Comparison of ENCODE assay signal across 27 cellular contexts in the genomic region with DNA sequence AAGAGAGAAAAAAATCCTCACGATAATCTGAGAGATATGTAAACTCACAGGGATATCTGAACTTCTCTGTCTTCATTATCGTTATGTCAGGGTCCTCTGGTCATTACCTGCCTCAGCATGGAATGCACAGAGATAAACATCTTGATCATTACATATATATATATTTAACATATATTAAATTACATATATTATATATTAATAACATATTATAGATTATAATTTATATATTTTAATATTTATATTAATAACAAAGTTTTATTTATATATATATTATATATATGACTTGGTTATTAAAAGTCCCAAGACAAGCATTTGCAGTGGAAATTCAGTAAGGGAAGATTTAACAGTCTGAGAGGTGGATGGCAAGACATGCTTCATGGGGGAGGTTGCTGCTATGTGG.
"Had no signal": no experiment of that assay in that cellular context is flagged by ENCODE, and none has a peak within 500 bp of the region (broad histone marks: within the 10 kb centered on the region; RNA-seq: fewer than 3 reads in every experiment).

No MANE protein-coding gene starts in this region.

- H3K4me1 Mint-ChIP-seq: stimulated activated effector memory CD8-positive, alpha-beta T cell treated with anti-CD3 and anti-CD28 coated beads, Interleukin-12 subunit alpha, Interleukin-12 subunit beta, amount 100 ng/mL, for 72 hours; stimulated activated memory B cell treated with anti-CD40 and anti-IgM and Interleukin-4, amounts not matched to agents 10 μg/mL and 1 μg/mL and 100 μg/mL, for 72 hours; stimulated activated naive B cell treated with anti-CD40 and anti-IgM and Interleukin-4, amounts not matched to agents 10 μg/mL and 1 μg/mL and 100 μg/mL, for 72 hours; stimulated activated naive CD8-positive, alpha-beta T cell treated with anti-CD3 and anti-CD28 coated beads, Interleukin-15, amount 100 ng/mL, for 72 hours had no signal

- H3K36me3 ChIP-seq: stomach, suprapubic skin, thoracic aorta, thyroid gland, tibial artery, tibial nerve, transverse colon, upper lobe of left lung, upper lobe of right lung, uterus, vagina had no signal

- H3K4me1 ChIP-seq: stomach, suprapubic skin, thyroid gland, tibial artery, tibial nerve, transverse colon, upper lobe of left lung, upper lobe of right lung, uterus, vagina had no signal

- DNase-seq: stimulated activated CD4-positive, alpha-beta T cell treated with anti-CD3 and anti-CD28 coated beads, Interleukin-2, amount 100 ng/mL, for 48 hours; stimulated activated CD4-positive, alpha-beta T cell treated with anti-CD3 and anti-CD28 coated beads, Interleukin-4, amount 100 ng/mL, for 1 hour; stimulated activated CD4-positive, alpha-beta T cell treated with anti-CD3 and anti-CD28 coated beads, Interleukin-4, amount 100 ng/mL, for 24 hours; stimulated activated CD4-positive, alpha-beta T cell treated with anti-CD3 and anti-CD28 coated beads, Interleukin-4, amount 100 ng/mL, for 4 hours; stimulated activated CD8-positive, alpha-beta memory T cell treated with anti-CD3 and anti-CD28 coated beads, Interleukin-4, amount 100 ng/mL, for 48 hours; stimulated activated naive B cell treated with anti-CD40 and anti-IgM and Interleukin-4, amounts not matched to agents 10 μg/mL and 1 μg/mL and 100 μg/mL, for 72 hours; stimulated activated naive CD4-positive, alpha-beta T cell; stimulated activated naive CD4-positive, alpha-beta T cell treated with Interleukin-2 at 50 U/mL for 16 hours; stimulated activated naive CD8-positive, alpha-beta T cell treated with anti-CD3 and anti-CD28 coated beads, Interleukin-15, amount 100 ng/mL, for 72 hours; stimulated activated naive CD8-positive, alpha-beta T cell treated with anti-CD3 and anti-CD28 coated beads, Interleukin-15, Interleukin-2, amounts not matched to agents 100 U/mL and 50 U/mL, for 24 hours; stomach; substantia nigra; thyroid gland; tibial artery; transverse colon; upper lobe of left lung; upper lobe of right lung; uterus had no signal

- ATAC-seq: stimulated activated effector memory CD8-positive, alpha-beta T cell treated with anti-CD3 and anti-CD28 coated beads, Interleukin-12 subunit alpha, Interleukin-12 subunit beta, amount 100 ng/mL, for 72 hours; stimulated activated memory B cell treated with anti-CD40 and anti-IgM and Interleukin-4, amounts not matched to agents 10 μg/mL and 1 μg/mL and 100 μg/mL, for 72 hours; stimulated activated naive B cell treated with anti-CD40 and anti-IgM and Interleukin-4, amounts not matched to agents 10 μg/mL and 1 μg/mL and 100 μg/mL, for 72 hours; stimulated activated naive CD8-positive, alpha-beta T cell treated with anti-CD3 and anti-CD28 coated beads, Interleukin-15, amount 100 ng/mL, for 72 hours; stimulated activated naive CD8-positive, alpha-beta T cell treated with anti-CD3 and anti-CD28 coated beads, Interleukin-15, Interleukin-2, amounts not matched to agents 100 U/mL and 50 U/mL, for 24 hours; upper lobe of right lung had no signal

- H3K36me3 Mint-ChIP-seq: stimulated activated effector memory CD8-positive, alpha-beta T cell treated with anti-CD3 and anti-CD28 coated beads, Interleukin-12 subunit alpha, Interleukin-12 subunit beta, amount 100 ng/mL, for 72 hours; stimulated activated memory B cell treated with anti-CD40 and anti-IgM and Interleukin-4, amounts not matched to agents 10 μg/mL and 1 μg/mL and 100 μg/mL, for 72 hours; stimulated activated naive B cell treated with anti-CD40 and anti-IgM and Interleukin-4, amounts not matched to agents 10 μg/mL and 1 μg/mL and 100 μg/mL, for 72 hours; type B pancreatic cell had no signal

- H3K9me3 Mint-ChIP-seq: stimulated activated memory B cell treated with anti-CD40 and anti-IgM and Interleukin-4, amounts not matched to agents 10 μg/mL and 1 μg/mL and 100 μg/mL, for 72 hours; stimulated activated naive B cell treated with anti-CD40 and anti-IgM and Interleukin-4, amounts not matched to agents 10 μg/mL and 1 μg/mL and 100 μg/mL, for 72 hours; stimulated activated naive CD8-positive, alpha-beta T cell treated with anti-CD3 and anti-CD28 coated beads, Interleukin-15, amount 100 ng/mL, for 72 hours; stimulated activated naive CD8-positive, alpha-beta T cell treated with anti-CD3 and anti-CD28 coated beads, Interleukin-15, Interleukin-2, amounts not matched to agents 100 ng/mL and 50 ng/mL, for 24 hours; type B pancreatic cell had no signal

- H3K4me3 Mint-ChIP-seq: stimulated activated effector memory CD8-positive, alpha-beta T cell treated with anti-CD3 and anti-CD28 coated beads, Interleukin-12 subunit alpha, Interleukin-12 subunit beta, amount 100 ng/mL, for 72 hours; stimulated activated memory B cell treated with anti-CD40 and anti-IgM and Interleukin-4, amounts not matched to agents 10 μg/mL and 1 μg/mL and 100 μg/mL, for 72 hours; stimulated activated naive B cell treated with anti-CD40 and anti-IgM and Interleukin-4, amounts not matched to agents 10 μg/mL and 1 μg/mL and 100 μg/mL, for 72 hours; stimulated activated naive CD8-positive, alpha-beta T cell treated with anti-CD3 and anti-CD28 coated beads, Interleukin-15, amount 100 ng/mL, for 72 hours; stimulated activated naive CD8-positive, alpha-beta T cell treated with anti-CD3 and anti-CD28 coated beads, Interleukin-15, Interleukin-2, amounts not matched to agents 100 ng/mL and 50 ng/mL, for 24 hours; type B pancreatic cell had no signal

- H3K27ac Mint-ChIP-seq: stimulated activated effector memory CD8-positive, alpha-beta T cell treated with anti-CD3 and anti-CD28 coated beads, Interleukin-12 subunit alpha, Interleukin-12 subunit beta, amount 100 ng/mL, for 72 hours; stimulated activated memory B cell treated with anti-CD40 and anti-IgM and Interleukin-4, amounts not matched to agents 10 μg/mL and 1 μg/mL and 100 μg/mL, for 72 hours; stimulated activated naive B cell treated with anti-CD40 and anti-IgM and Interleukin-4, amounts not matched to agents 10 μg/mL and 1 μg/mL and 100 μg/mL, for 72 hours; stimulated activated naive CD8-positive, alpha-beta T cell treated with anti-CD3 and anti-CD28 coated beads, Interleukin-15, amount 100 ng/mL, for 72 hours; stimulated activated naive CD8-positive, alpha-beta T cell treated with anti-CD3 and anti-CD28 coated beads, Interleukin-15, Interleukin-2, amounts not matched to agents 100 ng/mL and 50 ng/mL, for 24 hours; type B pancreatic cell had no signal

- H3K27ac ChIP-seq: stomach, suprapubic skin, thoracic aorta, thyroid gland, tibial artery, tibial nerve, transverse colon, upper lobe of left lung, upper lobe of right lung, uterus, vagina had no signal

- H3K4me3 ChIP-seq: stomach, suprapubic skin, thoracic aorta, thyroid gland, tibial artery, tibial nerve, transverse colon, upper lobe of left lung, upper lobe of right lung, uterus, vagina had no signal

- H3K9me3 ChIP-seq: stomach, suprapubic skin, thoracic aorta, thyroid gland, tibial artery, tibial nerve, transverse colon, upper lobe of left lung, upper lobe of right lung, uterus, vagina had no signal

- FAIRE-seq: urothelium cell line had no signal

- H3K27me3 ChIP-seq: stomach, suprapubic skin, thyroid gland, tibial artery, tibial nerve, transverse colon, upper lobe of left lung, upper lobe of right lung, uterus, vagina had no signal

- H3K27me3 Mint-ChIP-seq: stimulated activated memory B cell treated with anti-CD40 and anti-IgM and Interleukin-4, amounts not matched to agents 10 μg/mL and 1 μg/mL and 100 μg/mL, for 72 hours; stimulated activated naive B cell treated with anti-CD40 and anti-IgM and Interleukin-4, amounts not matched to agents 10 μg/mL and 1 μg/mL and 100 μg/mL, for 72 hours; stimulated activated naive CD8-positive, alpha-beta T cell treated with anti-CD3 and anti-CD28 coated beads, Interleukin-15, amount 100 ng/mL, for 72 hours; stimulated activated naive CD8-positive, alpha-beta T cell treated with anti-CD3 and anti-CD28 coated beads, Interleukin-15, Interleukin-2, amounts not matched to agents 100 ng/mL and 50 ng/mL, for 24 hours had no signal
